In the genomic region with DNA sequence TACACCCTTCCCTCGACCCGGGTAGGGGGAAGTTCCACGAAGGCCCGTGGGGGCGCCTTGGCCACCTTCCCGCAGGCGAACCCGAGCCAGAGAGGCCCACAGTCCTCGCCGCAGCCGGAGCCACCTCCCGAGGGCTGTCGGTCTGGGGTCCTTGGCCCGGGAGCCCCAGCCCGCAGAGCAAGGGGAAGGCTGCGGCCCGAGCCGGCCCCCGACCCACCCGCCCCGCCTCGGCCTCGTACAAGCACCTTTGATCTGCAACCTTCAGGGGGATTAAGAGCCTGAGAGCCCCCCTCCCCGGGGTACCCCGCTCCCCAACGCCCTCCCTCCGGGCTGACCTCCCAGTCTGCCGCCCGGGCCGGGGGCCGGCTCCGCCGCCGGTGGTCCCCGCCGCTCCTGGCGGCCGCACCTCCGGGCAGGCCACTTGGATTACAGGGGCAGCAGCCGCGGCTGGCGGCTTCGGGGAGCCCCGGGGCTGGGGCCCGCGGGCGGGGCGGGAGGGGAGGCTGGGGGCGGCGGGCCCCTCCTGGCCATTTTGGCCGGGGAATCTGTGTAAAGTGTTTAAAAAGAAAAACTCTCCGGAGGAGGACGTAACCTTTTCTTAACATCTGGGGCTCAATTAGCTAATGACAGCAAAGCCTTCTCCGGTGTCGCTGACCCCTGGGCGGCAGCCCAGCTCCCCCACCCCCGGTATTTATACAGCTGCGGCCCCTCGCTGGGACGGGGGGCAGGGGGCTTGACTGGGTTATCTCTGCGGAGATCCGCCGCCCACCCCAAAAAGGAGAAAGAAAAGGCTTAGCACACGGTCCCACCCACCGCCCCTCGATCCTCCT, we compare ENCODE assay signal across 13 cellular contexts. TPM values are rescaled to one million over a fixed set of nuclear protein-coding genes. Genes with fewer than 3 reads are reported as not detected.
A peak's percentile ranks its signal among the peaks of the same experiment; 100 is the strongest.
DNase-seq lines count a peak whose midpoint lies in the region; ATAC-seq and TF ChIP-seq lines count a peak whose summit lies in the region.
"Had no signal": no experiment of that assay in that cellular context is flagged by ENCODE, and none has a peak within 500 bp of the region (broad histone marks: within the 10 kb centered on the region; RNA-seq: fewer than 3 reads in every experiment).

No MANE protein-coding gene starts in this region.

- no peaks in the 10 kb centered on the region for H3K9me3 ChIP-seq in endodermal cell (ENCODE audit: control insufficient read depth, low read length)

- no peak for ATAC-seq in stimulated activated naive CD8-positive, alpha-beta T cell treated with anti-CD3 and anti-CD28 coated beads, Interleukin-15, amount 100 ng/mL, for 72 hours
- ATAC-seq in stimulated activated naive CD8-positive, alpha-beta T cell treated with anti-CD3 and anti-CD28 coated beads, Interleukin-15, Interleukin-2, amounts not matched to agents 100 U/mL and 50 U/mL, for 24 hours: no peak
- no peak for ATAC-seq in HG03571 (IDR thresholded peaks at IDR 0.05; ENCODE audit: unreplicated experiment)

- TF ChIP-seq CTCF in endodermal cell (conservative IDR thresholded peaks at IDR 0.05) (no peak), nephron progenitor cell (IDR thresholded peaks at IDR 0.05) (no peak), endothelial cell (IDR thresholded peaks at IDR 0.05; ENCODE audit: unreplicated experiment) (no peak)

- H3K4me3 ChIP-seq in endodermal cell (ENCODE audit: low read length): peak overlapping the region; percentile 91
- H3K4me3 ChIP-seq: cardiac muscle cell had no signal

- H3K36me3 Mint-ChIP-seq in endodermal cell (ENCODE audit: low read depth) (no peaks in the 10 kb centered on the region), nephron progenitor cell (ENCODE audit: low read depth) (no peaks in the 10 kb centered on the region), endothelial cell (ENCODE audit: low read depth, unreplicated experiment) (no peaks in the 10 kb centered on the region)

- peaks cover 22% of the 10 kb centered on the region for H3K27me3 ChIP-seq in endodermal cell (ENCODE audit: control insufficient read depth, insufficient read depth, low read length, poor library complexity, severe bottlenecking)
- H3K27me3 ChIP-seq: cardiac muscle cell had no signal

- H3K4me1 ChIP-seq in endodermal cell (ENCODE audit: control insufficient read depth, insufficient read depth, low read length): peaks cover 12% of the 10 kb centered on the region

- no peak overlapping the region for H3K9ac ChIP-seq in endodermal cell (ENCODE audit: extremely low read depth, low read length, poor library complexity, severe bottlenecking)

- peak overlapping the region; percentile 16 for H3K27ac ChIP-seq in endodermal cell (ENCODE audit: low read depth, low read length)

- H3K36me3 ChIP-seq in endodermal cell (ENCODE audit: control insufficient read depth, insufficient read depth, low read length): no peaks in the 10 kb centered on the region
- H3K36me3 ChIP-seq: cardiac muscle cell had no signal

- H3K4me3 Mint-ChIP-seq in stimulated activated naive CD8-positive, alpha-beta T cell treated with anti-CD3 and anti-CD28 coated beads, Interleukin-15, amount 100 ng/mL, for 72 hours: peak overlapping the region; percentile 31 to 41
- H3K4me3 Mint-ChIP-seq in endodermal cell (peak overlapping the region; percentile 69), nephron progenitor cell (peak overlapping the region; percentile 77), endothelial cell (ENCODE audit: unreplicated experiment) (no peak overlapping the region)

- H3K4me1 Mint-ChIP-seq in stimulated activated naive CD8-positive, alpha-beta T cell treated with anti-CD3 and anti-CD28 coated beads, Interleukin-15, amount 100 ng/mL, for 72 hours: peaks cover 27% of the 10 kb centered on the region
- H3K4me1 Mint-ChIP-seq in endodermal cell: peaks cover 28% of the 10 kb centered on the region
- peaks cover 90% of the 10 kb centered on the region for H3K4me1 Mint-ChIP-seq in nephron progenitor cell
- peaks cover 30% of the 10 kb centered on the region for H3K4me1 Mint-ChIP-seq in endothelial cell (ENCODE audit: unreplicated experiment)

- no peak for DNase-seq in stimulated activated naive CD8-positive, alpha-beta T cell treated with anti-CD3 and anti-CD28 coated beads, Interleukin-15, amount 100 ng/mL, for 72 hours
- no peak for DNase-seq in stimulated activated naive CD8-positive, alpha-beta T cell treated with anti-CD3 and anti-CD28 coated beads, Interleukin-15, Interleukin-2, amounts not matched to agents 100 U/mL and 50 U/mL, for 24 hours
- DNase-seq in endodermal cell (peak; percentile 65), nephron progenitor cell (peak; percentile 54), AML-193 (lab: John Stamatoyannopoulos, UW) (no peak), endothelial cell (ENCODE audit: low spot score) (no peak)
- DNase-seq in stimulated activated naive CD4-positive, alpha-beta T cell (lab: John Stamatoyannopoulos, UW): no peak
- DNase-seq: activated CD4-positive, CD25-positive, alpha-beta regulatory T cell treated with anti-CD3 and anti-CD28 coated beads, Interleukin-2, amount 50 U/mL, for 72 hours; KBM-7; NCI-H2081 treated with DMSO at 0.1 percent for 48 hours; SW 1271 had no signal

- no peak overlapping the region for H3K27ac Mint-ChIP-seq in stimulated activated naive CD8-positive, alpha-beta T cell treated with anti-CD3 and anti-CD28 coated beads, Interleukin-15, amount 100 ng/mL, for 72 hours
- H3K27ac Mint-ChIP-seq in endodermal cell (no peak overlapping the region), nephron progenitor cell (peak overlapping the region; percentile 79), endothelial cell (ENCODE audit: unreplicated experiment) (no peak overlapping the region)

- WGBS in endodermal cell (ENCODE audit: insufficient coverage in 1 of 2, insufficient read length in 1 of 2), 2 experiments: 2 to 4% methylated on average over 21 to 66 of the region's 66 CpGs

- peaks cover 64% of the 10 kb centered on the region for H3K27me3 Mint-ChIP-seq in stimulated activated naive CD8-positive, alpha-beta T cell treated with anti-CD3 and anti-CD28 coated beads, Interleukin-15, amount 100 ng/mL, for 72 hours
- H3K27me3 Mint-ChIP-seq in endodermal cell (ENCODE audit: insufficient read depth) (peaks cover 69% of the 10 kb centered on the region), nephron progenitor cell (ENCODE audit: low read depth, poor library complexity) (peaks cover 30% of the 10 kb centered on the region), endothelial cell (ENCODE audit: unreplicated experiment) (peaks cover 32% of the 10 kb centered on the region)

- H3K9me3 Mint-ChIP-seq in stimulated activated naive CD8-positive, alpha-beta T cell treated with anti-CD3 and anti-CD28 coated beads, Interleukin-15, amount 100 ng/mL, for 72 hours: no peaks in the 10 kb centered on the region
- no peaks in the 10 kb centered on the region for H3K9me3 Mint-ChIP-seq in endodermal cell
- H3K9me3 Mint-ChIP-seq in nephron progenitor cell: no peaks in the 10 kb centered on the region
- no peaks in the 10 kb centered on the region for H3K9me3 Mint-ChIP-seq in endothelial cell (ENCODE audit: unreplicated experiment)

RNA-seq across cellular contexts. Expression of a gene that starts 40.2 kb away (rescaled TPM):
- total RNA-seq in endodermal cell: 10 to 100 TPM; 32.7 to 36.9 TPM
- 22.3 TPM for polyA plus RNA-seq in endodermal cell (2013, experiment 1 of 2)
- 23.5 TPM for polyA plus RNA-seq in endodermal cell (2013, experiment 2 of 2)
- total RNA-seq in endothelial cell (ENCODE audit: unreplicated experiment): 4.3 TPM

Comparison
In these comparisons a context has a peak if more than half of its experiments do, and no peak if none do; other contexts are left out.
1. DNase-seq: peak in endodermal cell (single experiment) and nephron progenitor cell (single experiment); none in stimulated activated naive CD8-positive, alpha-beta T cell treated with anti-CD3 and anti-CD28 coated beads, Interleukin-15, amount 100 ng/mL, for 72 hours (0 of 2), stimulated activated naive CD8-positive, alpha-beta T cell treated with anti-CD3 and anti-CD28 coated beads, Interleukin-15, Interleukin-2, amounts not matched to agents 100 U/mL and 50 U/mL, for 24 hours (single experiment), stimulated activated naive CD4-positive, alpha-beta T cell (0 of 6), AML-193 (0 of 2) and endothelial cell (single experiment).